8 cellular contexts compared by ENCODE assay signal in genomic region chr5:73625905-73626811, GRCh38. TPM values are rescaled to one million over a fixed set of nuclear protein-coding genes. Genes with fewer than 3 reads are reported as not detected.
DNase-seq lines count a peak whose midpoint lies in the region; ATAC-seq and TF ChIP-seq lines count a peak whose summit lies in the region.

TSS of gene ARHGEF28 (plus strand) at chr5:73626196. CDS start at chr5:73684852, 58,656 bp downstream.

- H3K18ac ChIP-seq in H9 (ENCODE audit: insufficient read length, low read depth, low read length) (no peak within 1 kb of the TSS), neuronal stem cell (ENCODE audit: low read length) (peak within 1 kb of the TSS; percentile 44)

- no peak within 1 kb of the TSS for H4K91ac ChIP-seq in H9 (ENCODE audit: insufficient read length, low read depth, low read length)
- H4K91ac ChIP-seq in neuronal stem cell (ENCODE audit: low read depth, low read length, poor library complexity), result no peak within 1 kb of the TSS

- no peaks in the 10 kb centered on the region for H3K9me3 Mint-ChIP-seq in H9
- no peaks in the 10 kb centered on the region for H3K9me3 Mint-ChIP-seq in activated naive CD4-positive, alpha-beta T cell treated with anti-CD3 and anti-CD28 coated beads, Interleukin-2, amount 50 U/mL, for 24 hours

- H3K9me3 ChIP-seq in H9 (ENCODE audit: control insufficient read depth, low read depth, low read length) (no peaks in the 10 kb centered on the region), neuronal stem cell (replicated peaks in 1 of 2; ENCODE audit: control insufficient read depth in 2 of 2, insufficient read depth in 1 of 2, low read depth in 1 of 2, low read length in 2 of 2) (no peaks in the 10 kb centered on the region), aorta (ENCODE audit: control insufficient read depth, low read length) (no peaks in the 10 kb centered on the region)

- H3K79me1 ChIP-seq in H9 (ENCODE audit: insufficient read depth, low read depth, low read length, poor library complexity, severe bottlenecking) (no peaks in the 10 kb centered on the region), neuronal stem cell (ENCODE audit: low read depth, low read length) (no peaks in the 10 kb centered on the region)

- no peak for TF ChIP-seq CTCF in H9 (conservative IDR thresholded peaks at IDR 0.05)

- H3K27ac ChIP-seq in H9 (ENCODE audit: insufficient read length, low read depth, low read length), result no peak within 1 kb of the TSS
- H3K27ac ChIP-seq in neuronal stem cell (replicated peaks; ENCODE audit: low read length), result no peak within 1 kb of the TSS
- H3K27ac ChIP-seq in aorta (ENCODE audit: low read depth in 1 of 2, low read length in 2 of 2), result peak within 1 kb of the TSS; percentile 81 to 91

- H4K5ac ChIP-seq in H9 (ENCODE audit: insufficient read length, low read depth, low read length), result no peak within 1 kb of the TSS

- WGBS in H9 (ENCODE audit: extremely low coverage, insufficient read length, low lambda C conversion rate), result no CpG with 5 or more reads among the region's 97 CpGs
- WGBS in neuronal stem cell (ENCODE audit: extremely low coverage in 2 of 2, insufficient read length in 2 of 2, insufficient replicate concordance in 1 of 2), 2 donors, result no CpG with 5 or more reads among the region's 97 CpGs
- WGBS in aorta, 2 donors, result 0 to 1% methylated on average over 88 to 97 of the region's 97 CpGs

- H2BK5ac ChIP-seq in H9 (ENCODE audit: insufficient read length, low read length), result no peak within 1 kb of the TSS
- no peak within 1 kb of the TSS for H2BK5ac ChIP-seq in neuronal stem cell (ENCODE audit: low read length)

- H3K79me2 ChIP-seq in H9 (ENCODE audit: insufficient read depth, low read length), result no peaks in the 10 kb centered on the region

- no peak within 1 kb of the TSS for H2BK20ac ChIP-seq in H9 (ENCODE audit: low read depth, low read length, poor library complexity, severe bottlenecking)

- H3K4ac ChIP-seq in H9 (ENCODE audit: low read depth, low read length), result no peak within 1 kb of the TSS
- H3K4ac ChIP-seq in neuronal stem cell (ENCODE audit: low read length), result no peak within 1 kb of the TSS

- no peaks in the 10 kb centered on the region for H4K20me1 ChIP-seq in H9 (ENCODE audit: control insufficient read depth, insufficient read depth, insufficient read length)

- H3K14ac ChIP-seq in H9 (ENCODE audit: insufficient read depth, low read length), result 0 out of 2 replicates have a peak within 1 kb of the TSS, but pooled peaks have one; percentile 12
- H3K14ac ChIP-seq in neuronal stem cell (ENCODE audit: low read length), result no peak within 1 kb of the TSS

- peak within 1 kb of the TSS in 1 of 3 experiments; percentile 35; a peak in 1 of 7 replicates for H3K27ac Mint-ChIP-seq in H9
- H3K27ac Mint-ChIP-seq in activated naive CD4-positive, alpha-beta T cell treated with anti-CD3 and anti-CD28 coated beads, Interleukin-2, amount 50 U/mL, for 24 hours, result no peak within 1 kb of the TSS

- H3K4me3 ChIP-seq in neuronal stem cell (ENCODE audit: low read length in 2 of 2) (peak within 1 kb of the TSS; percentile 37 to 87), aorta (ENCODE audit: low read length in 2 of 2) (peak within 1 kb of the TSS; percentile 77 to 89)

- H3K23ac ChIP-seq in H9 (ENCODE audit: insufficient read length, low read depth, low read length) (no peak within 1 kb of the TSS), neuronal stem cell (ENCODE audit: low read depth, low read length, poor library complexity) (peak within 1 kb of the TSS; percentile 1)

- intact Hi-C loops in aorta (cut with DNase I), result loop anchor here in 1 of 2 donors (5.0 kb wide), 3 partner anchors 46 to 121 kb away; no protein-coding TSS in a partner anchor

- H3K9ac ChIP-seq in H9 (ENCODE audit: extremely low read depth, insufficient read length, low read length), result peak within 1 kb of the TSS; percentile 14
- peak within 1 kb of the TSS; percentile 70 for H3K9ac ChIP-seq in neuronal stem cell (ENCODE audit: low read depth, low read length, poor library complexity)

- H3K27me3 Mint-ChIP-seq in H9 (ENCODE audit: low read depth), result peaks cover 59% of the 10 kb centered on the region
- peaks cover 40% of the 10 kb centered on the region for H3K27me3 Mint-ChIP-seq in activated naive CD4-positive, alpha-beta T cell treated with anti-CD3 and anti-CD28 coated beads, Interleukin-2, amount 50 U/mL, for 24 hours

- peaks cover 7% of the 10 kb centered on the region for H3K23me2 ChIP-seq in H9 (ENCODE audit: insufficient read length, low read depth, low read length, poor library complexity, severe bottlenecking)

- H3K4me2 ChIP-seq in H9 (ENCODE audit: insufficient read depth, insufficient read length, low read length) (peak within 1 kb of the TSS; percentile 67), neuronal stem cell (ENCODE audit: insufficient read depth, low read length, poor library complexity, severe bottlenecking) (peak within 1 kb of the TSS; percentile 90)

- peak; percentile 90 for ATAC-seq in aorta (ENCODE audit: low FRiP score)

- H3K4me1 Mint-ChIP-seq in H9, result peaks cover 13 to 24% of the 10 kb centered on the region in 2 experiments
- H3K4me1 Mint-ChIP-seq in activated naive CD4-positive, alpha-beta T cell treated with anti-CD3 and anti-CD28 coated beads, Interleukin-2, amount 50 U/mL, for 24 hours, result no peaks in the 10 kb centered on the region

- H3K4me1 ChIP-seq in H9 (ENCODE audit: insufficient read depth, low read length) (0 out of 2 replicates have a peak, but pooled peaks cover 2% of the 10 kb centered on the region), neuronal stem cell (ENCODE audit: control insufficient read depth in 2 of 2, insufficient read depth in 1 of 2, low read depth in 1 of 2, low read length in 2 of 2) (peaks cover 2 to 5% of the 10 kb centered on the region in 2 donors), aorta (ENCODE audit: control insufficient read depth in 1 of 2, insufficient read depth in 2 of 2, low read length in 2 of 2) (peaks cover 0 to 3% of the 10 kb centered on the region in 2 donors)

- H2BK12ac ChIP-seq in H9 (ENCODE audit: insufficient read length, low read depth, low read length), result no peak within 1 kb of the TSS
- H2BK12ac ChIP-seq in neuronal stem cell (ENCODE audit: low read length), result no peak within 1 kb of the TSS

- H3K4me3 Mint-ChIP-seq in H9, result peak within 1 kb of the TSS; percentile 56 to 79
- H3K4me3 Mint-ChIP-seq in activated naive CD4-positive, alpha-beta T cell treated with anti-CD3 and anti-CD28 coated beads, Interleukin-2, amount 50 U/mL, for 24 hours, result peak within 1 kb of the TSS; percentile 59

- DNase-seq in DMS153 treated with DMSO at 0.1 percent for 48 hours (lab: John Stamatoyannopoulos, UW; ENCODE audit: unreplicated experiment), result peak; percentile 8
- peak; percentile 66 for DNase-seq in H9
- DNase-seq in NCI-H2227 (lab: John Stamatoyannopoulos, UW; ENCODE audit: unreplicated experiment), result peak; percentile 80
- DNase-seq in glomerular endothelial cell (ENCODE audit: extremely low read depth, low read depth, low spot score), result no peak
- peak; percentile 56 for DNase-seq in neuronal stem cell (ENCODE audit: low spot score)
- DNase-seq in aorta, result peak; percentile 76 to 91
- DNase-seq in mesenteric fat pad (ENCODE audit: low spot score), result no peak

- H2AFZ ChIP-seq in H9 (ENCODE audit: low read length) (no peak within 1 kb of the TSS), neuronal stem cell (ENCODE audit: low read length) (peak within 1 kb of the TSS; percentile 88)

- H3K36me3 ChIP-seq in neuronal stem cell (replicated peaks in 1 of 2; ENCODE audit: control insufficient read depth in 2 of 2, insufficient read depth in 2 of 2, low read length in 2 of 2), result no peaks in the 10 kb centered on the region
- no peaks in the 10 kb centered on the region for H3K36me3 ChIP-seq in aorta (ENCODE audit: control insufficient read depth in 1 of 2, insufficient read depth in 2 of 2, low read length in 1 of 2)

- H3K56ac ChIP-seq in H9 (ENCODE audit: insufficient read length, low read depth, low read length), result no peak within 1 kb of the TSS

- H3T11ph ChIP-seq in H9 (ENCODE audit: low read length), result no peak within 1 kb of the TSS

- H2AK5ac ChIP-seq in H9 (ENCODE audit: insufficient read length, low read length) (no peak within 1 kb of the TSS), neuronal stem cell (ENCODE audit: low read depth, low read length) (no peak within 1 kb of the TSS)

- H3K27me3 ChIP-seq in H9 (ENCODE audit: insufficient read depth, low read length), result peaks cover 10% of the 10 kb centered on the region; the same call in 1 of the 2 replicates
- H3K27me3 ChIP-seq in neuronal stem cell (ENCODE audit: control insufficient read depth in 3 of 3, insufficient read depth in 3 of 3, low read depth in 1 of 3, low read length in 3 of 3), result peaks cover 0 to 71% (median 20%) of the 10 kb centered on the region in 3 experiments
- H3K27me3 ChIP-seq in aorta (ENCODE audit: control insufficient read depth in 1 of 2, insufficient read depth in 2 of 2, low read length in 1 of 2), result no peaks in the 10 kb centered on the region

- H2BK15ac ChIP-seq in H9 (ENCODE audit: low read depth, low read length), result no peak within 1 kb of the TSS
- H2BK15ac ChIP-seq in neuronal stem cell (ENCODE audit: low read length), result no peak within 1 kb of the TSS

- H4K8ac ChIP-seq in H9 (replicated peaks; ENCODE audit: insufficient read length, low read depth, low read length), result no peak within 1 kb of the TSS
- no peak within 1 kb of the TSS for H4K8ac ChIP-seq in neuronal stem cell (ENCODE audit: low read depth, low read length)

- H2BK120ac ChIP-seq in H9 (ENCODE audit: low read depth, low read length, poor library complexity, severe bottlenecking) (no peak within 1 kb of the TSS), neuronal stem cell (ENCODE audit: low read depth, low read length) (no peak within 1 kb of the TSS)

- H3K36me3 Mint-ChIP-seq in H9 (ENCODE audit: insufficient read depth in 1 of 3, low read depth in 3 of 3), result no peaks in the 10 kb centered on the region
- H3K36me3 Mint-ChIP-seq in activated naive CD4-positive, alpha-beta T cell treated with anti-CD3 and anti-CD28 coated beads, Interleukin-2, amount 50 U/mL, for 24 hours, result no peaks in the 10 kb centered on the region

RNA-seq across cellular contexts. Expression of gene ARHGEF28, which starts in this region (rescaled TPM):
- total RNA-seq in H9 (2021) (0.24 and 0.57 TPM in 2 replicates), glomerular endothelial cell (83.0 and 143 TPM in 2 replicates), aorta (10 to 100 TPM; 18.0 to 27.8 TPM), mesenteric fat pad (9.4 TPM)
- polyA plus RNA-seq in neuronal stem cell (2013, experiment 1 of 2), result 0.26 TPM
- 0.22 TPM for polyA plus RNA-seq in neuronal stem cell (2013, experiment 2 of 2)
- polyA plus RNA-seq in aorta, result 1 to 10 TPM; 4.8 to 7.5 TPM

Comparison
In these comparisons a context has a peak if more than half of its experiments do, and no peak if none do; other contexts are left out.
1. Peak in DNase-seq, H3K9ac ChIP-seq and H3K4me2 ChIP-seq in H9; RNA of the gene not detected or under 1 TPM.
2. DNase-seq: peak in DMS153 treated with DMSO at 0.1 percent for 48 hours (single experiment), NCI-H2227 (single experiment), neuronal stem cell (single experiment) and aorta (2 of 2); none in glomerular endothelial cell (single experiment) and mesenteric fat pad (single experiment).
3. H3K27ac ChIP-seq: peak in aorta (2 of 2); none in H9 (single experiment) and neuronal stem cell (single experiment).